In the genomic region with DNA sequence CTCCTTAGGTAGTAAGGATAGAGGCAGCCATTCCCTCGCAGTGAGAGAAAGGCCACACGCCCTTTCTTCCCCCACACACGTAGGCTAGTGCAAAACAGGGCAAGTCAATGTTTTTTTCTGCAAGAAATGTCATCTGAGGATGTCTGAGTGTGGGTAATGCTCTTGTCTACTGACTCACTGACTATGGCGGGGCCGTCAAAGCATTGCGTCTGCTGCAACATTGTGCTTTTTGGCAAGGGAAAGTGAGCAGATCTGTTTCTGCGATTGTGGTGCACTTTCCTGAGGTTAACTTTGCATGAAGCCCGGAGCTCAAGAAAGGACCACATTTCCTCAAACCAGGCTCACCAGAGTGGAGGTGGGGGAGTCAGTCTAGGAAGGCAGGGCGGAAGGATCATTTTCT, we compare ENCODE assay signal across 21 cellular contexts.
"Had no signal": no experiment of that assay in that cellular context is flagged by ENCODE, and none has a peak within 500 bp of the region (broad histone marks: within the 10 kb centered on the region; RNA-seq: fewer than 3 reads in every experiment).

No MANE protein-coding gene starts in this region.

- H3K27ac ChIP-seq: cardiac muscle cell, neutrophil, ovary, sigmoid colon had no signal

- FAIRE-seq: frontal cortex had no signal

- H3K36me3 ChIP-seq: cardiac muscle cell, neutrophil, ovary, sigmoid colon, thyroid gland had no signal

- ATAC-seq: activated naive CD8-positive, alpha-beta T cell treated with anti-CD3 and anti-CD28 coated beads, Interleukin-2, amount 50 U/mL, for 24 hours; natural killer cell had no signal

- H3K4me3 Mint-ChIP-seq: activated CD4-positive, alpha-beta memory T cell treated with anti-CD3 and anti-CD28 coated beads for 36 hours; activated naive CD8-positive, alpha-beta T cell treated with anti-CD3 and anti-CD28 coated beads, Interleukin-2, amount 50 U/mL, for 24 hours; natural killer cell; stimulated activated naive CD8-positive, alpha-beta T cell treated with anti-CD3 and anti-CD28 coated beads, Interleukin-15, Interleukin-2, amounts not matched to agents 100 ng/mL and 50 ng/mL, for 24 hours; T-helper 1 cell treated with Interleukin-12 subunit alpha and Interleukin-12 subunit beta and Interleukin-4 antibody, amounts not matched to agents 30 μg/mL and 1 μg/mL, for 36 hours had no signal

- H3K9me3 Mint-ChIP-seq: activated CD4-positive, alpha-beta memory T cell treated with anti-CD3 and anti-CD28 coated beads for 36 hours; activated naive CD8-positive, alpha-beta T cell treated with anti-CD3 and anti-CD28 coated beads, Interleukin-2, amount 50 U/mL, for 24 hours; natural killer cell; stimulated activated naive CD8-positive, alpha-beta T cell treated with anti-CD3 and anti-CD28 coated beads, Interleukin-15, Interleukin-2, amounts not matched to agents 100 ng/mL and 50 ng/mL, for 24 hours; T-helper 1 cell treated with Interleukin-12 subunit alpha and Interleukin-12 subunit beta and Interleukin-4 antibody, amounts not matched to agents 30 μg/mL and 1 μg/mL, for 36 hours had no signal

- H3K27ac Mint-ChIP-seq: activated CD4-positive, alpha-beta memory T cell treated with anti-CD3 and anti-CD28 coated beads for 36 hours; activated naive CD8-positive, alpha-beta T cell treated with anti-CD3 and anti-CD28 coated beads, Interleukin-2, amount 50 U/mL, for 24 hours; natural killer cell; stimulated activated naive CD8-positive, alpha-beta T cell treated with anti-CD3 and anti-CD28 coated beads, Interleukin-15, Interleukin-2, amounts not matched to agents 100 ng/mL and 50 ng/mL, for 24 hours; T-helper 1 cell treated with Interleukin-12 subunit alpha and Interleukin-12 subunit beta and Interleukin-4 antibody, amounts not matched to agents 30 μg/mL and 1 μg/mL, for 36 hours had no signal

- H3K9me3 ChIP-seq: neutrophil, ovary, sigmoid colon, thyroid gland had no signal

- H3K27me3 ChIP-seq: ovary, sigmoid colon, thyroid gland had no signal

- DNase-seq: activated CD4-positive, alpha-beta memory T cell treated with anti-CD3 and anti-CD28 coated beads for 36 hours; activated CD4-positive, alpha-beta T cell treated with anti-CD3 and anti-CD28 coated beads for 48 hours; activated gamma-delta T cell; activated naive CD4-positive, alpha-beta T cell treated with anti-CD3 and anti-CD28 coated beads, Interleukin-2, amount 50 U/mL, for 16 hours; activated naive CD8-positive, alpha-beta T cell treated with anti-CD3 and anti-CD28 coated beads, Interleukin-2, amount 50 U/mL, for 24 hours; dermis blood vessel endothelial cell; effector CD8-positive, alpha-beta T cell; glutamatergic neuron; islet precursor cell; natural killer cell; ovary; sigmoid colon; stimulated activated CD4-positive, alpha-beta T cell treated with anti-CD3 and anti-CD28 coated beads, Interleukin-4, amount 100 ng/mL, for 24 hours; substantia nigra; T1000; thyroid gland had no signal

- H3K4me1 Mint-ChIP-seq: activated naive CD8-positive, alpha-beta T cell treated with anti-CD3 and anti-CD28 coated beads, Interleukin-2, amount 50 U/mL, for 24 hours; natural killer cell had no signal

- H3K4me3 ChIP-seq: cardiac muscle cell, ovary, sigmoid colon, thyroid gland had no signal

- H3K36me3 Mint-ChIP-seq: activated CD4-positive, alpha-beta memory T cell treated with anti-CD3 and anti-CD28 coated beads for 36 hours; natural killer cell had no signal
